Comparison of ENCODE assay signal across 12 cellular contexts in the genomic region with DNA sequence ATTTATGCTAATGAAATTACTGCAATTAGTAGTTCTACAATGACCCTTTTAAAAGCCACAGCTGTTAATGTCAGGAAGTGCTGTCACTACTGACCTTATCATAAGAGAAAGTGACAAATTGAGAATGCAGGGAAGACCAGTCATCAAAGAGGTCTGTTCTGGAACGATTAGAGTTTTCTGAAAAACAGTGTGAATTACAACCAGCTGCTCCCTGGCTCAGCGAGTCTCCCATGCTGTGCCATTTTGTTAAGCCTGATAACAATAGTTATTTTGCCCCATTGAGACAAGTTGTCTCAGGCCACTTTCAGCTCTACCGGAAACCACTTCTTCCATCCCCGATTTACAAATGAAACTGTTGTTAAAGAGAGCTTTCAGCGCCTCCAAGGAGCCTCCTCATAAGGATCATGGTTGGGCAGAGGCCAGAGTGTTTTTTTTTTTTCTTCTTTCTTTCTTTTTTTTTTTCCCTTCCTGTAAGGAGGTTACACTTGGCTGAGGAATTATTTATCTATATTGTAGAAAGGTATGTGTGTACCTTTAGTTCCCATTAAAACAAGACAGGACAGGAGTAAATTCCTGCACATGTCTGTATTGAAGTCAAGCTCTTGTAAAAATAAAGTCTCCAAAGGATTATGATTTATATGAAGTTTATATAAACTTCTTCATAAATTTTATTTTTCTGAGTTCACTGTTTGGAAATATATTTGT.
DNase-seq lines count a peak whose midpoint lies in the region; TF ChIP-seq lines count a peak whose summit lies in the region.
"Had no signal": no experiment of that assay in that cellular context is flagged by ENCODE, and none has a peak within 500 bp of the region (broad histone marks: within the 10 kb centered on the region; RNA-seq: fewer than 3 reads in every experiment).

No MANE protein-coding gene starts in this region.

- H3K27me3 ChIP-seq in esophagus squamous epithelium: peaks cover 0 to 14% (median 0%) of the 10 kb centered on the region in 4 donors

- DNase-seq in NCI-H2081 (lab: John Stamatoyannopoulos, UW): peak; percentile 16 to 55
- DNase-seq in NCI-H2081 treated with DMSO at 0.1 percent for 48 hours (lab: John Stamatoyannopoulos, UW): no peak
- DNase-seq in OCI-M1 (lab: John Stamatoyannopoulos, UW): peak; percentile 58
- DNase-seq in foreskin melanocyte: peak; percentile 35
- DNase-seq in retina: peak; percentile 70
- no peak for DNase-seq in esophagus squamous epithelium (lab: John Stamatoyannopoulos, UW)
- no peak for DNase-seq in activated CD4-positive, alpha-beta memory T cell treated with anti-CD3 and anti-CD28 coated beads, Interleukin-2, amount 10 ng/mL, durations not matched to agents 7 days and 5 days
- no peak for DNase-seq in activated CD4-positive, alpha-beta T cell treated with anti-CD3 and anti-CD28 coated beads, Interleukin-2, amount 50 U/mL, for 4 hours
- DNase-seq: left ventricle myocardium inferior, NCI-H1694, psoas muscle, T1000 had no signal

- POLR2A ChIA-PET in activated CD4-positive, alpha-beta memory T cell treated with anti-CD3 and anti-CD28 coated beads, Interleukin-2, amount 10 ng/mL, durations not matched to agents 7 days and 5 days (lab: Charles Lee): no interaction called here

- H3K9me3 ChIP-seq in esophagus squamous epithelium: no peaks in the 10 kb centered on the region
- H3K9me3 ChIP-seq: left ventricle myocardium inferior, psoas muscle had no signal

- 9 to 14% methylated on average over 5 of the region's 5 CpGs for WGBS in esophagus squamous epithelium, 2 donors

- no peaks in the 10 kb centered on the region for H3K36me3 ChIP-seq in esophagus squamous epithelium
- H3K36me3 ChIP-seq: left ventricle myocardium inferior had no signal

- no peak for TF ChIP-seq CTCF in esophagus squamous epithelium (IDR thresholded peaks at IDR 0.05)

- peaks cover 25% of the 10 kb centered on the region for H3K27me3 Mint-ChIP-seq in activated CD4-positive, alpha-beta memory T cell treated with anti-CD3 and anti-CD28 coated beads, Interleukin-2, amount 10 ng/mL, durations not matched to agents 7 days and 5 days

- CTCF ChIA-PET in activated CD4-positive, alpha-beta memory T cell treated with anti-CD3 and anti-CD28 coated beads, Interleukin-2, amount 10 ng/mL, durations not matched to agents 7 days and 5 days (lab: Charles Lee): no interaction called here

- intact Hi-C loops in esophagus squamous epithelium (cut with DNase I): loop anchor here (10.0 kb wide), 1 partner anchor 517 kb away; no protein-coding TSS in a partner anchor

- TF ChIP-seq POLR2A in esophagus squamous epithelium (IDR thresholded peaks at IDR 0.05): no peak

- H3K4me1 ChIP-seq in esophagus squamous epithelium: peaks cover 0 to 14% (median 0%) of the 10 kb centered on the region in 3 donors
- H3K4me1 ChIP-seq: psoas muscle had no signal

- H3K27ac ChIP-seq in esophagus squamous epithelium: no peak overlapping the region
- H3K27ac ChIP-seq: left ventricle myocardium inferior, psoas muscle had no signal

- H3K27ac Mint-ChIP-seq in activated CD4-positive, alpha-beta memory T cell treated with anti-CD3 and anti-CD28 coated beads, Interleukin-2, amount 10 ng/mL, durations not matched to agents 7 days and 5 days: no peak overlapping the region

- H3K4me3 Mint-ChIP-seq in activated CD4-positive, alpha-beta memory T cell treated with anti-CD3 and anti-CD28 coated beads, Interleukin-2, amount 10 ng/mL, durations not matched to agents 7 days and 5 days: no peak overlapping the region

- no peaks in the 10 kb centered on the region for H3K36me3 Mint-ChIP-seq in activated CD4-positive, alpha-beta memory T cell treated with anti-CD3 and anti-CD28 coated beads, Interleukin-2, amount 10 ng/mL, durations not matched to agents 7 days and 5 days (ENCODE audit: low read depth)

- no peak overlapping the region for H3K4me3 ChIP-seq in esophagus squamous epithelium
- H3K4me3 ChIP-seq: left ventricle myocardium inferior, psoas muscle had no signal

- no peaks in the 10 kb centered on the region for H3K9me3 Mint-ChIP-seq in activated CD4-positive, alpha-beta memory T cell treated with anti-CD3 and anti-CD28 coated beads, Interleukin-2, amount 10 ng/mL, durations not matched to agents 7 days and 5 days

- H3K4me1 Mint-ChIP-seq in activated CD4-positive, alpha-beta memory T cell treated with anti-CD3 and anti-CD28 coated beads, Interleukin-2, amount 10 ng/mL, durations not matched to agents 7 days and 5 days: no peaks in the 10 kb centered on the region

Comparison
In these comparisons a context has a peak if more than half of its experiments do, and no peak if none do; other contexts are left out.
1. DNase-seq: peak in NCI-H2081 (2 of 2), OCI-M1 (single experiment), foreskin melanocyte (single experiment) and retina (single experiment); none in NCI-H2081 treated with DMSO at 0.1 percent for 48 hours (single experiment), esophagus squamous epithelium (single experiment), activated CD4-positive, alpha-beta memory T cell treated with anti-CD3 and anti-CD28 coated beads, Interleukin-2, amount 10 ng/mL, durations not matched to agents 7 days and 5 days (single experiment) and activated CD4-positive, alpha-beta T cell treated with anti-CD3 and anti-CD28 coated beads, Interleukin-2, amount 50 U/mL, for 4 hours (0 of 2).